ENCODE assay signal across 8 cellular contexts in genomic region chrX:17377047-17377692, GRCh38.
DNase-seq lines count a peak whose midpoint lies in the region; ATAC-seq lines count a peak whose summit lies in the region.

No MANE protein-coding gene starts in this region.

- peak overlapping the region; percentile 41 for H3K4me3 ChIP-seq in iPS-11a (ENCODE audit: low read depth, low read length)

- peak overlapping the region; percentile 58 for H3K4me3 Mint-ChIP-seq in activated naive CD8-positive, alpha-beta T cell

- peak; percentile 67 for ATAC-seq in stimulated activated naive CD8-positive, alpha-beta T cell treated with anti-CD3 and anti-CD28 coated beads, Interleukin-15, Interleukin-2, amounts not matched to agents 100 U/mL and 50 U/mL, for 24 hours
- no peak for ATAC-seq in HG02588 (IDR thresholded peaks at IDR 0.05; ENCODE audit: unreplicated experiment)

- DNase-seq in Ammon's horn (ENCODE audit: low spot score) (peak; percentile 3), NCI-H1105 (lab: John Stamatoyannopoulos, UW) (peak; percentile 58), DMS79 (lab: John Stamatoyannopoulos, UW) (no peak)
- DNase-seq in stimulated activated naive CD8-positive, alpha-beta T cell treated with anti-CD3 and anti-CD28 coated beads, Interleukin-15, Interleukin-2, amounts not matched to agents 100 U/mL and 50 U/mL, for 24 hours: peak; percentile 30
- no peak for DNase-seq in activated naive CD4-positive, alpha-beta T cell (lab: John Stamatoyannopoulos, UW)

- H3K36me3 Mint-ChIP-seq in activated naive CD8-positive, alpha-beta T cell: no peaks in the 10 kb centered on the region

- H3K9me3 Mint-ChIP-seq in activated naive CD8-positive, alpha-beta T cell (ENCODE audit: low read depth): peaks cover 3% of the 10 kb centered on the region

- H3K27me3 Mint-ChIP-seq in activated naive CD8-positive, alpha-beta T cell: peaks cover 22% of the 10 kb centered on the region

- H3K27ac Mint-ChIP-seq in activated naive CD8-positive, alpha-beta T cell: peak overlapping the region; percentile 46

- peaks cover 10% of the 10 kb centered on the region for H3K4me1 Mint-ChIP-seq in activated naive CD8-positive, alpha-beta T cell (ENCODE audit: low read depth)

Comparison
In these comparisons a context has a peak if more than half of its experiments do, and no peak if none do; other contexts are left out.
1. DNase-seq: peak in Ammon's horn (single experiment), NCI-H1105 (single experiment) and stimulated activated naive CD8-positive, alpha-beta T cell treated with anti-CD3 and anti-CD28 coated beads, Interleukin-15, Interleukin-2, amounts not matched to agents 100 U/mL and 50 U/mL, for 24 hours (single experiment); none in DMS79 (single experiment) and activated naive CD4-positive, alpha-beta T cell (0 of 4).